ENCODE assay signal across 1 cellular context in the genomic region with DNA sequence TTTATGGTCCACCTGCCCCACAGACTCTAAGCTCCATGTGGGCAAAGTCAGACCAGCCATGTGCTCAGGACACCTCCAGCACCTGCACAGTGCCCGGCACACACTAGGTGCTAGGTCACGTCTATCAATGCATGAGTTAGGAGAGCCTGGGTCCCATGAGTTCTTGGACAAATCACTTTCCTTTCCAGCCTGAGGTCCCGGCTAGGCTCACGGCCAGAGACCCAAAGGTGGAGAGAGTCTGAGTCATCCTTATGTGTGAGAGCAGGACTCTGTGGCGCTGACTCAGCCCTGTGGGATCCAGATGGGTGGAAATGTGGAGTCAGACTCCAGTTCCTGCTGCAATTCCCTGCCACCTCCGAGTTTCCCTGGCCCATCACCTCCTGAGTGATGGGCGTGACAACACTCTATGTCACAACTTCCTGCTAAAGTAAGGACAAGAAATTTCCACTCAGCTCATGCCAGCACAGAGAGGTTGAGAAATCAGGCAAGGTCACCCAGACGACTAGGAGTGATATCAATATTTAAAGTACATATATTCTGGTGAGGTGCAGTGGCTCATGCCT.
TF ChIP-seq lines count a peak whose summit lies in the region.

No MANE protein-coding gene starts in this region.

TF ChIP-seq in HepG2, 621 proteins besides CTCF, POLR2A, EP300 and RAD21 (continued from another document and continues in another):
- TF ChIP-seq, protein P1, sequence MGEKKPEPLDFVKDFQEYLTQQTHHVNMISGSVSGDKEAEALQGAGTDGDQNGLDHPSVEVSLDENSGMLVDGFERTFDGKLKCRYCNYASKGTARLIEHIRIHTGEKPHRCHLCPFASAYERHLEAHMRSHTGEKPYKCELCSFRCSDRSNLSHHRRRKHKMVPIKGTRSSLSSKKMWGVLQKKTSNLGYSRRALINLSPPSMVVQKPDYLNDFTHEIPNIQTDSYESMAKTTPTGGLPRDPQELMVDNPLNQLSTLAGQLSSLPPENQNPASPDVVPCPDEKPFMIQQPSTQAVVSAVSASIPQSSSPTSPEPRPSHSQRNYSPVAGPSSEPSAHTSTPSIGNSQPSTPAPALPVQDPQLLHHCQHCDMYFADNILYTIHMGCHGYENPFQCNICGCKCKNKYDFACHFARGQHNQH (CRISPR knock-in tag; IDR thresholded peaks at IDR 0.05): peak; percentile 25; the same call in 1 of the 2 replicates
- TF ChIP-seq ZNF33A (CRISPR knock-in tag; IDR thresholded peaks at IDR 0.05; ENCODE audit: borderline replicate concordance): no peak
- TF ChIP-seq ZNF772 (CRISPR knock-in tag; IDR thresholded peaks at IDR 0.05): no peak
- no peak for TF ChIP-seq PPARG (CRISPR knock-in tag; conservative IDR thresholded peaks at IDR 0.05)
- TF ChIP-seq, protein P2, sequence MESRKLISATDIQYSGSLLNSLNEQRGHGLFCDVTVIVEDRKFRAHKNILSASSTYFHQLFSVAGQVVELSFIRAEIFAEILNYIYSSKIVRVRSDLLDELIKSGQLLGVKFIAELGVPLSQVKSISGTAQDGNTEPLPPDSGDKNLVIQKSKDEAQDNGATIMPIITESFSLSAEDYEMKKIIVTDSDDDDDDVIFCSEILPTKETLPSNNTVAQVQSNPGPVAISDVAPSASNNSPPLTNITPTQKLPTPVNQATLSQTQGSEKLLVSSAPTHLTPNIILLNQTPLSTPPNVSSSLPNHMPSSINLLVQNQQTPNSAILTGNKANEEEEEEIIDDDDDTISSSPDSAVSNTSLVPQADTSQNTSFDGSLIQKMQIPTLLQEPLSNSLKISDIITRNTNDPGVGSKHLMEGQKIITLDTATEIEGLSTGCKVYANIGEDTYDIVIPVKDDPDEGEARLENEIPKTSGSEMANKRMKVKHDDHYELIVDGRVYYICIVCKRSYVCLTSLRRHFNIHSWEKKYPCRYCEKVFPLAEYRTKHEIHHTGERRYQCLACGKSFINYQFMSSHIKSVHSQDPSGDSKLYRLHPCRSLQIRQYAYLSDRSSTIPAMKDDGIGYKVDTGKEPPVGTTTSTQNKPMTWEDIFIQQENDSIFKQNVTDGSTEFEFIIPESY (CRISPR knock-in tag; IDR thresholded peaks at IDR 0.05): no peak; the same call in 1 of the 2 replicates
- TF ChIP-seq, protein P3, sequence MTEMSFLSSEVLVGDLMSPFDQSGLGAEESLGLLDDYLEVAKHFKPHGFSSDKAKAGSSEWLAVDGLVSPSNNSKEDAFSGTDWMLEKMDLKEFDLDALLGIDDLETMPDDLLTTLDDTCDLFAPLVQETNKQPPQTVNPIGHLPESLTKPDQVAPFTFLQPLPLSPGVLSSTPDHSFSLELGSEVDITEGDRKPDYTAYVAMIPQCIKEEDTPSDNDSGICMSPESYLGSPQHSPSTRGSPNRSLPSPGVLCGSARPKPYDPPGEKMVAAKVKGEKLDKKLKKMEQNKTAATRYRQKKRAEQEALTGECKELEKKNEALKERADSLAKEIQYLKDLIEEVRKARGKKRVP (CRISPR knock-in tag; IDR thresholded peaks at IDR 0.05): peak in 1 of 2 experiments; percentile 64; a peak in 2 of 4 replicates
- no peak for TF ChIP-seq ZNF629 (CRISPR knock-in tag; conservative IDR thresholded peaks at IDR 0.05)
- TF ChIP-seq ZNF773 (CRISPR knock-in tag; IDR thresholded peaks at IDR 0.05; ENCODE audit: borderline replicate concordance): no peak
- no peak for TF ChIP-seq RFX5 (IDR thresholded peaks at IDR 0.05; ENCODE audit: low read depth, low read length)
- no peak for TF ChIP-seq ZNF343 (CRISPR knock-in tag; IDR thresholded peaks at IDR 0.05)
- no peak for TF ChIP-seq ZNF891 (CRISPR knock-in tag; IDR thresholded peaks at IDR 0.05)
- TF ChIP-seq JDP2 (CRISPR knock-in tag; IDR thresholded peaks at IDR 0.05; ENCODE audit: borderline replicate concordance): no peak
- no peak for TF ChIP-seq FLYWCH1 (CRISPR knock-in tag; IDR thresholded peaks at IDR 0.05)
- TF ChIP-seq, protein P4, sequence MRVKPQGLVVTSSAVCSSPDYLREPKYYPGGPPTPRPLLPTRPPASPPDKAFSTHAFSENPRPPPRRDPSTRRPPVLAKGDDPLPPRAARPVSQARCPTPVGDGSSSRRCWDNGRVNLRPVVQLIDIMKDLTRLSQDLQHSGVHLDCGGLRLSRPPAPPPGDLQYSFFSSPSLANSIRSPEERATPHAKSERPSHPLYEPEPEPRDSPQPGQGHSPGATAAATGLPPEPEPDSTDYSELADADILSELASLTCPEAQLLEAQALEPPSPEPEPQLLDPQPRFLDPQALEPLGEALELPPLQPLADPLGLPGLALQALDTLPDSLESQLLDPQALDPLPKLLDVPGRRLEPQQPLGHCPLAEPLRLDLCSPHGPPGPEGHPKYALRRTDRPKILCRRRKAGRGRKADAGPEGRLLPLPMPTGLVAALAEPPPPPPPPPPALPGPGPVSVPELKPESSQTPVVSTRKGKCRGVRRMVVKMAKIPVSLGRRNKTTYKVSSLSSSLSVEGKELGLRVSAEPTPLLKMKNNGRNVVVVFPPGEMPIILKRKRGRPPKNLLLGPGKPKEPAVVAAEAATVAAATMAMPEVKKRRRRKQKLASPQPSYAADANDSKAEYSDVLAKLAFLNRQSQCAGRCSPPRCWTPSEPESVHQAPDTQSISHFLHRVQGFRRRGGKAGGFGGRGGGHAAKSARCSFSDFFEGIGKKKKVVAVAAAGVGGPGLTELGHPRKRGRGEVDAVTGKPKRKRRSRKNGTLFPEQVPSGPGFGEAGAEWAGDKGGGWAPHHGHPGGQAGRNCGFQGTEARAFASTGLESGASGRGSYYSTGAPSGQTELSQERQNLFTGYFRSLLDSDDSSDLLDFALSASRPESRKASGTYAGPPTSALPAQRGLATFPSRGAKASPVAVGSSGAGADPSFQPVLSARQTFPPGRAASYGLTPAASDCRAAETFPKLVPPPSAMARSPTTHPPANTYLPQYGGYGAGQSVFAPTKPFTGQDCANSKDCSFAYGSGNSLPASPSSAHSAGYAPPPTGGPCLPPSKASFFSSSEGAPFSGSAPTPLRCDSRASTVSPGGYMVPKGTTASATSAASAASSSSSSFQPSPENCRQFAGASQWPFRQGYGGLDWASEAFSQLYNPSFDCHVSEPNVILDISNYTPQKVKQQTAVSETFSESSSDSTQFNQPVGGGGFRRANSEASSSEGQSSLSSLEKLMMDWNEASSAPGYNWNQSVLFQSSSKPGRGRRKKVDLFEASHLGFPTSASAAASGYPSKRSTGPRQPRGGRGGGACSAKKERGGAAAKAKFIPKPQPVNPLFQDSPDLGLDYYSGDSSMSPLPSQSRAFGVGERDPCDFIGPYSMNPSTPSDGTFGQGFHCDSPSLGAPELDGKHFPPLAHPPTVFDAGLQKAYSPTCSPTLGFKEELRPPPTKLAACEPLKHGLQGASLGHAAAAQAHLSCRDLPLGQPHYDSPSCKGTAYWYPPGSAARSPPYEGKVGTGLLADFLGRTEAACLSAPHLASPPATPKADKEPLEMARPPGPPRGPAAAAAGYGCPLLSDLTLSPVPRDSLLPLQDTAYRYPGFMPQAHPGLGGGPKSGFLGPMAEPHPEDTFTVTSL (CRISPR knock-in tag; IDR thresholded peaks at IDR 0.05; ENCODE audit: borderline replicate concordance): no peak
- TF ChIP-seq, protein P5, sequence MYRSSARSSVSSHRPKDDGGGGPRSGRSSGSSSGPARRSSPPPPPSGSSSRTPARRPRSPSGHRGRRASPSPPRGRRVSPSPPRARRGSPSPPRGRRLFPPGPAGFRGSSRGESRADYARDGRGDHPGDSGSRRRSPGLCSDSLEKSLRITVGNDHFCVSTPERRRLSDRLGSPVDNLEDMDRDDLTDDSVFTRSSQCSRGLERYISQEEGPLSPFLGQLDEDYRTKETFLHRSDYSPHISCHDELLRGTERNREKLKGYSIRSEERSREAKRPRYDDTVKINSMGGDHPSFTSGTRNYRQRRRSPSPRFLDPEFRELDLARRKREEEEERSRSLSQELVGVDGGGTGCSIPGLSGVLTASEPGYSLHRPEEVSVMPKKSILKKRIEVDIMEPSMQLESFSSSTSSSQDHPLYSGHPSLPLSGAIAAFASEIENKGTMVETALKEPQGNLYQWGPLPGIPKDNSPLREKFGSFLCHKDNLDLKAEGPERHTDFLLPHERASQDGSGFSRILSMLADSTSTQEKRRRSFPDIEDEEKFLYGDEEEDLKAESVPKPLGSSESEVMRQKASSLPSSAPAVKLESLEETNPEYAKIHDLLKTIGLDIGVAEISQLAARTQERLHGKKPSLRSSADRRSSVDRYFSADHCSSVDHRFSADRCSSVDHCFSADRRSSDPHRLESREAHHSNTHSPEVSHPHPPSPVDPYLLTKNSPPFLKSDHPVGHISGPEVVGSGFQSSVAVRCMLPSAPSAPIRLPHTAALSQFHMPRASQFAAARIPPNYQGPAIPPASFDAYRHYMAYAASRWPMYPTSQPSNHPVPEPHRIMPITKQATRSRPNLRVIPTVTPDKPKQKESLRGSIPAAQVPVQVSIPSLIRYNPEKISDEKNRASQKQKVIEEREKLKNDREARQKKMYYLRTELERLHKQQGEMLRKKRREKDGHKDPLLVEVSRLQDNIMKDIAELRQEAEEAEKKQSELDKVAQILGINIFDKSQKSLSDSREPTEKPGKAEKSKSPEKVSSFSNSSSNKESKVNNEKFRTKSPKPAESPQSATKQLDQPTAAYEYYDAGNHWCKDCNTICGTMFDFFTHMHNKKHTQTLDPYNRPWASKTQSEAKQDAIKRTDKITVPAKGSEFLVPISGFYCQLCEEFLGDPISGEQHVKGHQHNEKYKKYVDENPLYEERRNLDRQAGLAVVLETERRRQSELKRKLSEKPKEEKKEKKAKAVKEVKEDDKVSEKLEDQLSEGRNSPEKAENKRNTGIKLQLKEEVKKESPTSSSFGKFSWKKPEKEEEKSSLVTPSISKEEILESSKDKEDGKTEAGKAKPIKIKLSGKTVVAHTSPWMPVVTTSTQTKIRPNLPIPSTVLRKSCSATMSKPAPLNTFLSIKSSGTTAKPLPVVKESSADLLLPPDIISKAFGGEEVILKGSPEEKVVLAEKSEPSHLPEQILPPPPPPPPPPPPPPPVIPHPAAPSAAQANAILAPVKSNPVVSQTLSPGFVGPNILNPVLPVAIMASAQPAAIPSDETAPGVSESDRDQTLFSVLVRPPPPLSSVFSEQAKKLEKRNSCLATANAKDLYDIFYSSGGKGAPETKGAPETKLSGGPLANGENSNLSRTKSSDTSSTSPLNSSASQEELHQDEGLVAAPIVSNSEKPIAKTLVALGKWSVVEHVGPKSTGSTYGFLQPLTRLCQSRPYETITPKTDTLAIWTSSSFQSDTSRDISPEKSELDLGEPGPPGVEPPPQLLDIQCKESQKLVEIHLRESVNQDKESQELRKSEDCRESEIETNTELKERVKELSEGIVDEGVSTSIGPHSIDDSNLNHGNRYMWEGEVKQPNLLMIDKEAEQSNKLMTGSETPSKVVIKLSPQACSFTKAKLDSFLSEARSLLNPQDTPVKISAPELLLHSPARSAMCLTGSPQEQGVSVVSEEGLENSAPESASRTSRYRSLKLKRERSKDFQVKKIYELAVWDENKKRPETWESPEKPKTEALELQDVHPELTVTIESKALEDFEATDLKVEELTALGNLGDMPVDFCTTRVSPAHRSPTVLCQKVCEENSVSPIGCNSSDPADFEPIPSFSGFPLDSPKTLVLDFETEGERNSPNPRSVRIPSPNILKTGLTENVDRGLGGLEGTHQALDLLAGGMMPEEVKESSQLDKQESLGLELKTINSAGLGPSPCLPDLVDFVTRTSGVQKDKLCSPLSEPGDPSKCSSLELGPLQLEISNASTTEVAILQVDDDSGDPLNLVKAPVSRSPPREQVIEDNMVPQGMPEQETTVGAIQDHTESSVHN (CRISPR knock-in tag; IDR thresholded peaks at IDR 0.05): no peak
- TF ChIP-seq, protein P6, sequence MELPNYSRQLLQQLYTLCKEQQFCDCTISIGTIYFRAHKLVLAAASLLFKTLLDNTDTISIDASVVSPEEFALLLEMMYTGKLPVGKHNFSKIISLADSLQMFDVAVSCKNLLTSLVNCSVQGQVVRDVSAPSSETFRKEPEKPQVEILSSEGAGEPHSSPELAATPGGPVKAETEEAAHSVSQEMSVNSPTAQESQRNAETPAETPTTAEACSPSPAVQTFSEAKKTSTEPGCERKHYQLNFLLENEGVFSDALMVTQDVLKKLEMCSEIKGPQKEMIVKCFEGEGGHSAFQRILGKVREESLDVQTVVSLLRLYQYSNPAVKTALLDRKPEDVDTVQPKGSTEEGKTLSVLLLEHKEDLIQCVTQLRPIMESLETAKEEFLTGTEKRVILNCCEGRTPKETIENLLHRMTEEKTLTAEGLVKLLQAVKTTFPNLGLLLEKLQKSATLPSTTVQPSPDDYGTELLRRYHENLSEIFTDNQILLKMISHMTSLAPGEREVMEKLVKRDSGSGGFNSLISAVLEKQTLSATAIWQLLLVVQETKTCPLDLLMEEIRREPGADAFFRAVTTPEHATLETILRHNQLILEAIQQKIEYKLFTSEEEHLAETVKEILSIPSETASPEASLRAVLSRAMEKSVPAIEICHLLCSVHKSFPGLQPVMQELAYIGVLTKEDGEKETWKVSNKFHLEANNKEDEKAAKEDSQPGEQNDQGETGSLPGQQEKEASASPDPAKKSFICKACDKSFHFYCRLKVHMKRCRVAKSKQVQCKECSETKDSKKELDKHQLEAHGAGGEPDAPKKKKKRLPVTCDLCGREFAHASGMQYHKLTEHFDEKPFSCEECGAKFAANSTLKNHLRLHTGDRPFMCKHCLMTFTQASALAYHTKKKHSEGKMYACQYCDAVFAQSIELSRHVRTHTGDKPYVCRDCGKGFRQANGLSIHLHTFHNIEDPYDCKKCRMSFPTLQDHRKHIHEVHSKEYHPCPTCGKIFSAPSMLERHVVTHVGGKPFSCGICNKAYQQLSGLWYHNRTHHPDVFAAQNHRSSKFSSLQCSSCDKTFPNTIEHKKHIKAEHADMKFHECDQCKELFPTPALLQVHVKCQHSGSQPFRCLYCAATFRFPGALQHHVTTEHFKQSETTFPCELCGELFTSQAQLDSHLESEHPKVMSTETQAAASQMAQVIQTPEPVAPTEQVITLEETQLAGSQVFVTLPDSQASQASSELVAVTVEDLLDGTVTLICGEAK (IDR thresholded peaks at IDR 0.05): no peak
- TF ChIP-seq, protein P6 (CRISPR knock-in tag; IDR thresholded peaks at IDR 0.05): no peak
